In the genomic region with DNA sequence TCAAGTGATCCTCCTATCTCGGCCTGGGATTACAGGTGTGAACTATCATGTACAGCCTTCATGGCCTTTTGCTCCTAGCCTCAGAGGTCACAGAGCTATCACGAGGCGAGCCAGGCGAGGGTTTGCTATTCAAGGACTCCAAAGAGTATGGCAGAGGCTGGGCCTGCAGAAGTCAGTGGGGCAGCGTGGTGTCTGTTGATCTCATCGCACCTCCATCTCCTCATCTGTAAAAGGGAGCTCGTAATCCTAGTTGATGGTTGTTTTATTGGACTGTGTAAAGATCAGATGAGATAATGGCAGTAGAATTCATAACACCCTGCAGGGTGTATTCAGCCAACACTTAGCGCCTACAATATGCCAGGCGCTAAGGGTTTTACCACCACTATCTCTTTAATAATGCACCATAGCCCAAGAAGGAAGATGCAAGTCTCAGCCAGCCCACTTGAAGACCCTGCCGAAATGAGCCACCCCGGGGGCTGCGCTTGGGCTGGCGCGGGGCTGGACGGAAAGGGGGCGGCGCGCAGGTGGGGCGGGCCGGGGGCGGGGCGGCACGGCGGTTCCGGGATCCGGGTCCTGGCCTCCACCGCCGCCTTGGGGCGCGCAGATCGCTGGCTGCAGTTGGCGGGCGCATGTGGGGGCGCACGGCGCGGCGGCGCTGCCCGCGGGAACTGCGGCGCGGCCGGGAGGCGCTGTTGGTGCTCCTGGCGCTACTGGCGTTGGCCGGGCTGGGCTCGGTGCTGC, we compare ENCODE assay signal across 8 cellular contexts. TPM values are rescaled to one million over a fixed set of nuclear protein-coding genes. Genes with fewer than 3 reads are reported as not detected.
DNase-seq lines count a peak whose midpoint lies in the region; ATAC-seq, FAIRE-seq and TF ChIP-seq lines count a peak whose summit lies in the region.

A gene with protein sequence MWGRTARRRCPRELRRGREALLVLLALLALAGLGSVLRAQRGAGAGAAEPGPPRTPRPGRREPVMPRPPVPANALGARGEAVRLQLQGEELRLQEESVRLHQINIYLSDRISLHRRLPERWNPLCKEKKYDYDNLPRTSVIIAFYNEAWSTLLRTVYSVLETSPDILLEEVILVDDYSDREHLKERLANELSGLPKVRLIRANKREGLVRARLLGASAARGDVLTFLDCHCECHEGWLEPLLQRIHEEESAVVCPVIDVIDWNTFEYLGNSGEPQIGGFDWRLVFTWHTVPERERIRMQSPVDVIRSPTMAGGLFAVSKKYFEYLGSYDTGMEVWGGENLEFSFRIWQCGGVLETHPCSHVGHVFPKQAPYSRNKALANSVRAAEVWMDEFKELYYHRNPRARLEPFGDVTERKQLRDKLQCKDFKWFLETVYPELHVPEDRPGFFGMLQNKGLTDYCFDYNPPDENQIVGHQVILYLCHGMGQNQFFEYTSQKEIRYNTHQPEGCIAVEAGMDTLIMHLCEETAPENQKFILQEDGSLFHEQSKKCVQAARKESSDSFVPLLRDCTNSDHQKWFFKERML (plus strand): TSS at position 601 of the 741 bp plus-strand sequence. CDS start 29 bp downstream, at position 630.

- H2AFZ ChIP-seq in DND-41 (ENCODE audit: low read depth, low read length) (no peak within 1 kb of the TSS), astrocyte (ENCODE audit: low read depth, low read length) (peak within 1 kb of the TSS; percentile 62)

- no peak for FAIRE-seq in astrocyte (lab: Jason Lieb, UNC)

- peak within 1 kb of the TSS; percentile 85 for H3K4me3 Mint-ChIP-seq in astrocyte (ENCODE audit: unreplicated experiment)

- H3K79me2 ChIP-seq in DND-41 (ENCODE audit: insufficient read depth, low read length) (no peaks in the 10 kb centered on the region), astrocyte (ENCODE audit: insufficient read depth, low read length) (no peaks in the 10 kb centered on the region)

- H3K27ac ChIP-seq in DND-41 (ENCODE audit: low read length) (no peak within 1 kb of the TSS), SK-N-MC (no peak within 1 kb of the TSS), astrocyte (ENCODE audit: low read depth, low read length) (no peak within 1 kb of the TSS), iPS-20b (ENCODE audit: low read length) (no peak within 1 kb of the TSS)

- H3K9ac ChIP-seq in DND-41 (ENCODE audit: low read depth, low read length): no peak within 1 kb of the TSS
- H3K9ac ChIP-seq in SK-N-MC (ENCODE audit: insufficient read length): no peak within 1 kb of the TSS
- H3K9ac ChIP-seq in astrocyte (ENCODE audit: low read length): peak within 1 kb of the TSS; percentile 25
- H3K9ac ChIP-seq in iPS-20b (ENCODE audit: low read depth, low read length): peak within 1 kb of the TSS; percentile 52; the same call in 1 of the 2 replicates

- TF ChIP-seq CTCF in DND-41 (IDR thresholded peaks at IDR 0.05; ENCODE audit: borderline replicate concordance, extremely low read depth, low read length, poor library complexity, severe bottlenecking) (no peak), astrocyte (IDR thresholded peaks at IDR 0.05; ENCODE audit: insufficient read depth, low read depth, low read length) (no peak)

- H3K4me2 ChIP-seq in DND-41 (ENCODE audit: insufficient read depth, low read length): no peak within 1 kb of the TSS
- peak within 1 kb of the TSS; percentile 91 for H3K4me2 ChIP-seq in astrocyte (ENCODE audit: low read length)

- H3K4me1 Mint-ChIP-seq in astrocyte (ENCODE audit: low read depth, unreplicated experiment): peaks cover 3% of the 10 kb centered on the region

- ATAC-seq in DND-41 (ENCODE audit: insufficient read depth, low read depth) (0 out of 3 replicates have a peak, but pooled peaks have one; percentile 27), HG02759 (IDR thresholded peaks at IDR 0.05; ENCODE audit: unreplicated experiment) (peak; percentile 71), GM21390 (IDR thresholded peaks at IDR 0.05; ENCODE audit: unreplicated experiment) (no peak)

- no peaks in the 10 kb centered on the region for H3K36me3 Mint-ChIP-seq in astrocyte (ENCODE audit: low read depth, unreplicated experiment)

- H3K36me3 ChIP-seq in DND-41 (ENCODE audit: insufficient read depth, low read length) (no peaks in the 10 kb centered on the region), SK-N-MC (ENCODE audit: insufficient read depth, low read length) (no peaks in the 10 kb centered on the region), astrocyte (ENCODE audit: insufficient read depth, low read length) (no peaks in the 10 kb centered on the region), iPS-20b (ENCODE audit: insufficient read depth, low read depth, low read length) (no peaks in the 10 kb centered on the region)

- DNase-seq in DND-41 (no peak), SK-N-MC (ENCODE audit: low read depth, low spot score) (no peak), astrocyte (ENCODE audit: low read depth) (no peak), AML-193 (lab: John Stamatoyannopoulos, UW) (no peak)
- DNase-seq in stimulated activated CD4-positive, alpha-beta T cell treated with anti-CD3 and anti-CD28 coated beads, Interleukin-12 subunit alpha, Interleukin-12 subunit beta, amount 100 ng/mL, for 4 hours: peak; percentile 63

- no peak within 1 kb of the TSS for H3K4me3 ChIP-seq in DND-41 (ENCODE audit: low read depth in 1 of 2, low read length in 2 of 2)
- H3K4me3 ChIP-seq in SK-N-MC: peak within 1 kb of the TSS; percentile 79
- peak within 1 kb of the TSS; percentile 55 for H3K4me3 ChIP-seq in astrocyte (ENCODE audit: insufficient read depth, low read depth, low read length)
- H3K4me3 ChIP-seq in iPS-20b (ENCODE audit: low read length): peak within 1 kb of the TSS; percentile 75

- peaks cover 45% of the 10 kb centered on the region for H3K27me3 Mint-ChIP-seq in astrocyte (ENCODE audit: low read depth, unreplicated experiment)

- H3K27ac Mint-ChIP-seq in astrocyte (ENCODE audit: unreplicated experiment): no peak within 1 kb of the TSS

- H3K9me3 ChIP-seq in DND-41 (ENCODE audit: insufficient read depth, low read length, severe bottlenecking) (no peaks in the 10 kb centered on the region), SK-N-MC (ENCODE audit: low read depth, low read length) (no peaks in the 10 kb centered on the region), astrocyte (ENCODE audit: insufficient read depth, low read depth, low read length) (no peaks in the 10 kb centered on the region), iPS-20b (ENCODE audit: insufficient read depth, low read depth, low read length) (no peaks in the 10 kb centered on the region)

- H3K4me1 ChIP-seq in DND-41 (ENCODE audit: insufficient read depth, low read length) (no peaks in the 10 kb centered on the region), astrocyte (ENCODE audit: insufficient read depth, low read length) (peaks cover 16% of the 10 kb centered on the region), iPS-20b (ENCODE audit: insufficient read depth, low read length) (peaks cover 19% of the 10 kb centered on the region; the same call in 1 of the 2 replicates)

- H3K27me3 ChIP-seq in DND-41 (ENCODE audit: insufficient read depth, low read length, poor library complexity) (peaks cover 27% of the 10 kb centered on the region), astrocyte (ENCODE audit: insufficient read depth, low read length) (peaks cover 17% of the 10 kb centered on the region), iPS-20b (ENCODE audit: insufficient read depth, low read length) (peaks cover 37% of the 10 kb centered on the region)

- H3K9me3 Mint-ChIP-seq in astrocyte (ENCODE audit: unreplicated experiment): no peaks in the 10 kb centered on the region

- H4K20me1 ChIP-seq in DND-41 (ENCODE audit: insufficient read depth, low read length) (no peaks in the 10 kb centered on the region), astrocyte (ENCODE audit: insufficient read depth, low read length) (no peaks in the 10 kb centered on the region)

RNA-seq across cellular contexts. Expression of the gene that starts here (rescaled TPM):
- total RNA-seq in astrocyte: 1.7 TPM in 2 replicates

Comparison
In these comparisons a context has a peak if more than half of its experiments do, and no peak if none do; other contexts are left out.
1. H3K4me3 ChIP-seq: peak in SK-N-MC (single experiment), astrocyte (single experiment) and iPS-20b (single experiment); none in DND-41 (0 of 2).
2. H3K9ac ChIP-seq: peak in astrocyte (single experiment) and iPS-20b (single experiment); none in DND-41 (single experiment) and SK-N-MC (single experiment).